27 cellular contexts compared by ENCODE assay signal in the genomic region with DNA sequence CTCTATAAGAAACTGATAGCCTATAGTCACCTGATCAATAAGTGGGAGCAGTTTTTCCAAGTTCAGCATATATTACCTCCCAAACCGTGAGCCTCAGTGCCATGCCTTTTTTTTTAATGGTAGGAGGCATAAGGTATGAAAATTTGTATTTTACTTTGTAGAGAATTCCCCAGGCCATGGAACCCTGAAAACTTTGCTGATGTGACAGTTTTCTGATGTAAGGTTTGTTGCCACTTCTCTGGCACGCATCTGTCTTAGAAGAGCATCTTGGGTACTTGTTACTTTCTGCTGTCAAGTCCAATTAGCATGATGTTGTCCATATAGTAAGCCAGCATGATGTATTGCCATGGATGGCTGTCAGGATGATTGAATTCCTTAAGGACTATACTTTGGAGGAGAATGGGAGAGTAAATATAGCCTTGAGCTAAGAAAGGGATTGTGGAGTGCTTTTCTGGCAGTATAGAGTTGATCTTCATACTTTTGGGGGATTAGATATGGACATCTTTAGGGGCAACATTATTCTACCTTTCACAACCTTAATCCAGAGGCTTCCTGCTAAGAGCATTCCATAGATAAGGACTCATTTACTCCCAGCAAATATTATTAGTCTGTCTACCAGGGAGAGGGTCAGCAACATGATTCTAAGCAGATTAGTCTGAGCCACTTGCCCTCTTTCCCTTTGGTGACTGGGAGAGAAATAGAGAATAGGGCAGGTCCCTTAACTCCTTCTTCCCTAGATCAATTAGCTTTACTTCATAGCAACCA.
"Had no signal": no experiment of that assay in that cellular context is flagged by ENCODE, and none has a peak within 500 bp of the region (broad histone marks: within the 10 kb centered on the region; RNA-seq: fewer than 3 reads in every experiment).

No MANE protein-coding gene starts in this region.

- H3K4me3 ChIP-seq: adrenal gland, body of pancreas, colonic mucosa, left lung, lower lobe of right lung, sigmoid colon, stomach, thyroid gland, upper lobe of right lung had no signal

- DNase-seq: activated B cell treated with CpG ODN at 0.5 μM for 24 hours; activated CD4-positive, alpha-beta T cell treated with anti-CD3 and anti-CD28 coated beads for 36 hours; activated CD4-positive, alpha-beta T cell treated with anti-CD3 and anti-CD28 coated beads, Interleukin-2, amount 50 U/mL, for 4 hours; activated CD8-positive, alpha-beta memory T cell treated with anti-CD3 and anti-CD28 coated beads for 24 hours; activated effector memory CD4-positive, alpha-beta T cell treated with Interleukin-2 at 50 U/mL for 16 hours; activated naive CD4-positive, alpha-beta T cell treated with anti-CD3 and anti-CD28 coated beads for 36 hours; activated naive CD8-positive, alpha-beta T cell treated with anti-CD3 and anti-CD28 coated beads for 36 hours; adrenal gland; aorta; body of pancreas; colonic mucosa; effector CD8-positive, alpha-beta T cell; kidney glomerular epithelial cell; left lung; lower lobe of right lung; mesenchymal stem cell; sigmoid colon; small intestine; stimulated activated CD4-positive, alpha-beta T cell treated with anti-CD3 and anti-CD28 coated beads, Interleukin-4, amount 100 ng/mL, for 4 hours; stimulated activated CD8-positive, alpha-beta memory T cell treated with anti-CD3 and anti-CD28 coated beads, Interleukin-4, amount 100 ng/mL, for 48 hours; stomach; T-helper 17 cell; thyroid gland; upper lobe of right lung had no signal

- H3K27ac ChIP-seq: adrenal gland, body of pancreas, colonic mucosa, left lung, lower lobe of right lung, neutrophil, sigmoid colon, stomach, thyroid gland, upper lobe of right lung had no signal

- H3K27ac Mint-ChIP-seq: activated B cell treated with CpG ODN at 0.5 μM for 24 hours; activated CD4-positive, alpha-beta T cell treated with anti-CD3 and anti-CD28 coated beads for 36 hours; activated naive CD4-positive, alpha-beta T cell treated with anti-CD3 and anti-CD28 coated beads for 36 hours; activated naive CD8-positive, alpha-beta T cell treated with anti-CD3 and anti-CD28 coated beads for 36 hours; nephron; stimulated activated memory B cell treated with anti-CD40 and anti-IgM and Interleukin-4, amounts not matched to agents 10 μg/mL and 1 μg/mL and 100 μg/mL, for 72 hours; T-helper 17 cell had no signal

- ATAC-seq: activated CD4-positive, alpha-beta T cell treated with anti-CD3 and anti-CD28 coated beads for 36 hours; body of pancreas; left lung; lower lobe of right lung; stimulated activated memory B cell treated with anti-CD40 and anti-IgM and Interleukin-4, amounts not matched to agents 10 μg/mL and 1 μg/mL and 100 μg/mL, for 72 hours; T-helper 17 cell; upper lobe of right lung had no signal

- H3K4me1 ChIP-seq: adrenal gland, body of pancreas, colonic mucosa, left lung, lower lobe of right lung, sigmoid colon, stomach, thyroid gland, upper lobe of right lung had no signal

- H3K4me1 Mint-ChIP-seq: activated B cell treated with CpG ODN at 0.5 μM for 24 hours; activated CD4-positive, alpha-beta T cell treated with anti-CD3 and anti-CD28 coated beads for 36 hours; activated naive CD8-positive, alpha-beta T cell treated with anti-CD3 and anti-CD28 coated beads for 36 hours; nephron; stimulated activated memory B cell treated with anti-CD40 and anti-IgM and Interleukin-4, amounts not matched to agents 10 μg/mL and 1 μg/mL and 100 μg/mL, for 72 hours; T-helper 17 cell had no signal

- H3K4me3 Mint-ChIP-seq: activated B cell treated with CpG ODN at 0.5 μM for 24 hours; activated CD4-positive, alpha-beta T cell treated with anti-CD3 and anti-CD28 coated beads for 36 hours; activated naive CD4-positive, alpha-beta T cell treated with anti-CD3 and anti-CD28 coated beads for 36 hours; activated naive CD8-positive, alpha-beta T cell treated with anti-CD3 and anti-CD28 coated beads for 36 hours; nephron; stimulated activated memory B cell treated with anti-CD40 and anti-IgM and Interleukin-4, amounts not matched to agents 10 μg/mL and 1 μg/mL and 100 μg/mL, for 72 hours; T-helper 17 cell had no signal

- H3K27me3 Mint-ChIP-seq: activated B cell treated with CpG ODN at 0.5 μM for 24 hours; activated naive CD8-positive, alpha-beta T cell treated with anti-CD3 and anti-CD28 coated beads for 36 hours; stimulated activated memory B cell treated with anti-CD40 and anti-IgM and Interleukin-4, amounts not matched to agents 10 μg/mL and 1 μg/mL and 100 μg/mL, for 72 hours; T-helper 17 cell had no signal

- H3K9me3 Mint-ChIP-seq: activated B cell treated with CpG ODN at 0.5 μM for 24 hours; activated naive CD4-positive, alpha-beta T cell treated with anti-CD3 and anti-CD28 coated beads for 36 hours; activated naive CD8-positive, alpha-beta T cell treated with anti-CD3 and anti-CD28 coated beads for 36 hours; nephron; stimulated activated memory B cell treated with anti-CD40 and anti-IgM and Interleukin-4, amounts not matched to agents 10 μg/mL and 1 μg/mL and 100 μg/mL, for 72 hours had no signal

- H3K27me3 ChIP-seq: adrenal gland, body of pancreas, colonic mucosa, left lung, neutrophil, sigmoid colon, stomach, thyroid gland, upper lobe of right lung had no signal

- H3K36me3 ChIP-seq: adrenal gland, colonic mucosa, left lung, lower lobe of right lung, neutrophil, sigmoid colon, stomach, thyroid gland, upper lobe of right lung had no signal

- H3K36me3 Mint-ChIP-seq: activated naive CD8-positive, alpha-beta T cell treated with anti-CD3 and anti-CD28 coated beads for 36 hours; stimulated activated memory B cell treated with anti-CD40 and anti-IgM and Interleukin-4, amounts not matched to agents 10 μg/mL and 1 μg/mL and 100 μg/mL, for 72 hours had no signal

- H3K9me3 ChIP-seq: adrenal gland, body of pancreas, colonic mucosa, lower lobe of right lung, neutrophil, sigmoid colon, stomach, thyroid gland, upper lobe of right lung had no signal
